2 cellular contexts compared by ENCODE assay signal in the genomic region with DNA sequence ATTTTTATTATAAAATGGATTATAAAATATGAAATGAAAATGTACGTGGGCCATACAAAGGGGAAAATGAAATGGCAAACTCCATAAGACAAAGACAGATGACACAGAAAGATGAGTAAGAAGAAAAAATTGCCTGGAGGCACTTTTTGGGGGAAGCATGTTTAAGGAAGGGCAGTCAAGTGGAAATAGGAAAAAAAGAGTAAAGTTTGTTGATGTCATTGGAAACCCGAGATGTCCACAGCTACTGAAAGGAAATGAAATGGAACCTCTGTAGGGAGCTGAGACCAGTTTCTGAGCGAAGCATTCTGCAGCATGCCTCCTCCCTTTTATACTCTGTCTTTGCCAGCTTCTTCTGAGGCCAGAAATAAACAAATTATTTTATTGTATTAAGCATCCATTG.
TF ChIP-seq lines count a peak whose summit lies in the region.

No MANE protein-coding gene starts in this region.

TF ChIP-seq in SK-N-SH treated with all-trans-retinoic acid at 6 μM for 48 hours, 23 proteins besides CTCF, POLR2A, EP300 and RAD21 (continued from another document):
- TF ChIP-seq, protein P1, sequence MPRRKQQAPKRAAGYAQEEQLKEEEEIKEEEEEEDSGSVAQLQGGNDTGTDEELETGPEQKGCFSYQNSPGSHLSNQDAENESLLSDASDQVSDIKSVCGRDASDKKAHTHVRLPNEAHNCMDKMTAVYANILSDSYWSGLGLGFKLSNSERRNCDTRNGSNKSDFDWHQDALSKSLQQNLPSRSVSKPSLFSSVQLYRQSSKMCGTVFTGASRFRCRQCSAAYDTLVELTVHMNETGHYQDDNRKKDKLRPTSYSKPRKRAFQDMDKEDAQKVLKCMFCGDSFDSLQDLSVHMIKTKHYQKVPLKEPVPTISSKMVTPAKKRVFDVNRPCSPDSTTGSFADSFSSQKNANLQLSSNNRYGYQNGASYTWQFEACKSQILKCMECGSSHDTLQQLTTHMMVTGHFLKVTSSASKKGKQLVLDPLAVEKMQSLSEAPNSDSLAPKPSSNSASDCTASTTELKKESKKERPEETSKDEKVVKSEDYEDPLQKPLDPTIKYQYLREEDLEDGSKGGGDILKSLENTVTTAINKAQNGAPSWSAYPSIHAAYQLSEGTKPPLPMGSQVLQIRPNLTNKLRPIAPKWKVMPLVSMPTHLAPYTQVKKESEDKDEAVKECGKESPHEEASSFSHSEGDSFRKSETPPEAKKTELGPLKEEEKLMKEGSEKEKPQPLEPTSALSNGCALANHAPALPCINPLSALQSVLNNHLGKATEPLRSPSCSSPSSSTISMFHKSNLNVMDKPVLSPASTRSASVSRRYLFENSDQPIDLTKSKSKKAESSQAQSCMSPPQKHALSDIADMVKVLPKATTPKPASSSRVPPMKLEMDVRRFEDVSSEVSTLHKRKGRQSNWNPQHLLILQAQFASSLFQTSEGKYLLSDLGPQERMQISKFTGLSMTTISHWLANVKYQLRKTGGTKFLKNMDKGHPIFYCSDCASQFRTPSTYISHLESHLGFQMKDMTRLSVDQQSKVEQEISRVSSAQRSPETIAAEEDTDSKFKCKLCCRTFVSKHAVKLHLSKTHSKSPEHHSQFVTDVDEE (CRISPR knock-in tag; IDR thresholded peaks at IDR 0.05): no peak
- TF ChIP-seq POU6F1 (CRISPR knock-in tag; IDR thresholded peaks at IDR 0.05; ENCODE audit: borderline replicate concordance, low read depth): no peak
TF ChIP-seq in SK-N-SH treated with all-trans-retinoic acid at 6 μM for 48 hours: peak in this region for 0.

TF ChIP-seq in SK-N-SH, 30 proteins besides CTCF, POLR2A, EP300 and RAD21 (continued from another document):
- TF ChIP-seq YY1 (IDR thresholded peaks at IDR 0.05; ENCODE audit: low read depth) (no peak), JUND (IDR thresholded peaks at IDR 0.05) (no peak), GABPA (IDR thresholded peaks at IDR 0.05; ENCODE audit: low read depth) (no peak)
TF ChIP-seq in SK-N-SH: peak in this region for 0.
